ENCODE assay signal across 25 cellular contexts in genomic region chr7:49763791-49764190, GRCh38. TPM values are rescaled to one million over a fixed set of nuclear protein-coding genes. Genes with fewer than 3 reads are reported as not detected.
DNase-seq lines count a peak whose midpoint lies in the region; ATAC-seq, FAIRE-seq and TF ChIP-seq lines count a peak whose summit lies in the region.
"Had no signal": no experiment of that assay in that cellular context is flagged by ENCODE, and none has a peak within 500 bp of the region (broad histone marks: within the 10 kb centered on the region; RNA-seq: fewer than 3 reads in every experiment).

No MANE protein-coding gene starts in this region.

- H3K4me3 ChIP-seq in GM23338 (no peak overlapping the region), MM.1S (ENCODE audit: low read length) (no peak overlapping the region)
- H3K4me3 ChIP-seq: A549, GM23248 had no signal

- H2AFZ ChIP-seq in GM23338 (0 out of 2 replicates have a peak overlapping the region, but pooled peaks have one; percentile 47), MM.1S (ENCODE audit: low read length) (0 out of 2 replicates have a peak overlapping the region, but pooled peaks have one; percentile 10)
- H2AFZ ChIP-seq: GM23248 had no signal

- no peak for TF ChIP-seq CTCF in GM23338 (conservative IDR thresholded peaks at IDR 0.05; ENCODE audit: low read depth in 2 of 2)
- TF ChIP-seq CTCF in MM.1S (IDR thresholded peaks at IDR 0.05; ENCODE audit: low read length), result no peak

- H3K4me1 ChIP-seq in GM23338 (ENCODE audit: insufficient read depth) (no peaks in the 10 kb centered on the region), MM.1S (ENCODE audit: low read length) (peaks cover 28% of the 10 kb centered on the region)
- H3K4me1 ChIP-seq: A549 had no signal

- H3K9ac ChIP-seq in MM.1S (ENCODE audit: low read length), result no peak overlapping the region
- H3K9ac ChIP-seq: GM23248 had no signal

- no peaks in the 10 kb centered on the region for H3K9me3 ChIP-seq in MM.1S (replicated peaks; ENCODE audit: insufficient read depth, low read length)
- H3K9me3 ChIP-seq: A549 had no signal

- H3K27ac Mint-ChIP-seq in GM23338, result no peak overlapping the region
- H3K27ac Mint-ChIP-seq: CD8-positive, alpha-beta memory T cell; T-cell had no signal

- no peaks in the 10 kb centered on the region for H3K9me3 Mint-ChIP-seq in GM23338

- no peaks in the 10 kb centered on the region for H3K79me2 ChIP-seq in GM23338 (replicated peaks; ENCODE audit: insufficient read depth)
- H3K79me2 ChIP-seq in MM.1S (ENCODE audit: low read length), result no peaks in the 10 kb centered on the region

- peaks cover 18% of the 10 kb centered on the region for H3K4me1 Mint-ChIP-seq in GM23338
- H3K4me1 Mint-ChIP-seq: CD8-positive, alpha-beta memory T cell; T-cell had no signal

- H3K36me3 Mint-ChIP-seq in GM23338 (ENCODE audit: low read depth), result no peaks in the 10 kb centered on the region
- H3K36me3 Mint-ChIP-seq: CD8-positive, alpha-beta memory T cell; T-cell had no signal

- no peak overlapping the region for H3K4me2 ChIP-seq in GM23338
- H3K4me2 ChIP-seq in MM.1S (ENCODE audit: low read depth, low read length), result no peak overlapping the region
- H3K4me2 ChIP-seq: A549 had no signal

- H3F3A ChIP-seq in GM23338 (replicated peaks; ENCODE audit: low read depth) (no peaks in the 10 kb centered on the region), MM.1S (ENCODE audit: insufficient read depth, low read length) (0 out of 2 replicates have a peak, but pooled peaks cover 4% of the 10 kb centered on the region)

- FAIRE-seq in GM12891 (lab: Jason Lieb, UNC), result peak; percentile 33
- FAIRE-seq: A549, D721Med, GM18507 had no signal

- H3K27ac ChIP-seq in GM23338 (ENCODE audit: low read depth), result no peak overlapping the region
- H3K27ac ChIP-seq in MM.1S (ENCODE audit: low read length), result no peak overlapping the region
- H3K27ac ChIP-seq: A549, GM23248 had no signal

- peaks cover 2% of the 10 kb centered on the region for H3K27me3 Mint-ChIP-seq in GM23338 (ENCODE audit: insufficient read depth, low read depth, poor library complexity)
- H3K27me3 Mint-ChIP-seq: CD8-positive, alpha-beta memory T cell had no signal

- H3K36me3 ChIP-seq in GM23338 (ENCODE audit: insufficient read depth), result no peaks in the 10 kb centered on the region
- no peaks in the 10 kb centered on the region for H3K36me3 ChIP-seq in MM.1S (replicated peaks; ENCODE audit: insufficient read depth, low read length)

- no peak overlapping the region for H3K4me3 Mint-ChIP-seq in GM23338
- H3K4me3 Mint-ChIP-seq: T-cell had no signal

- no peak for TF ChIP-seq POLR2A in GM12891 (IDR thresholded peaks at IDR 0.05; ENCODE audit: low read depth, low read length)

- no peak for ATAC-seq in GM23338
- ATAC-seq in GM18517 (IDR thresholded peaks at IDR 0.05; ENCODE audit: unreplicated experiment), result no peak
- ATAC-seq: A549, PC-3, SK-N-SH treated with all-trans-retinoic acid at 6 μM for 48 hours, T-cell had no signal

- H3K9me2 ChIP-seq in GM23338 (ENCODE audit: insufficient read depth), result 0 out of 2 replicates have a peak, but pooled peaks cover 5% of the 10 kb centered on the region
- no peaks in the 10 kb centered on the region for H3K9me2 ChIP-seq in MM.1S (replicated peaks; ENCODE audit: insufficient read depth, low read length)

- H4K20me1 ChIP-seq in GM23338 (replicated peaks; ENCODE audit: insufficient read depth) (no peaks in the 10 kb centered on the region), MM.1S (ENCODE audit: insufficient read depth, low read length) (no peaks in the 10 kb centered on the region)

- H3K27me3 ChIP-seq in GM23338 (ENCODE audit: insufficient read depth) (no peaks in the 10 kb centered on the region), MM.1S (replicated peaks; ENCODE audit: insufficient read depth, low read length) (no peaks in the 10 kb centered on the region)

- DNase-seq in GM12891 (ENCODE audit: insufficient read length, low spot score), result no peak
- no peak for DNase-seq in GM23338 (ENCODE audit: low spot score)
- peak; percentile 27 for DNase-seq in MM.1S
- peak; percentile 17 for DNase-seq in kidney glomerular epithelial cell (lab: John Stamatoyannopoulos, UW)
- DNase-seq in SK-N-DZ (ENCODE audit: low spot score), result no peak
- DNase-seq in activated CD4-positive, alpha-beta T cell treated with anti-CD3 and anti-CD28 coated beads for 48 hours, result no peak
- DNase-seq in NOMO-1 treated with DMSO at 0.1 percent for 48 hours (lab: John Stamatoyannopoulos, UW; ENCODE audit: unreplicated experiment), result no peak
- DNase-seq: C1 segment of cervical spinal cord; CD8-positive, alpha-beta memory T cell; DMS79 treated with DMSO at 0.1 percent for 48 hours; GM23248; NCI-H1105 treated with DMSO at 0.1 percent for 48 hours; NCI-H1694; NK-92 treated with Interleukin-12 subunit alpha and Interleukin-12 subunit beta, amount 100 ng/mL, for 24 hours; PC-3; RPMI8226; SHP77 treated with DMSO at 0.1 percent for 48 hours; T-cell had no signal

TF ChIP-seq in GM12891, 5 proteins besides CTCF, POLR2A, EP300 and RAD21:
- TF ChIP-seq POU2F2 (IDR thresholded peaks at IDR 0.05; ENCODE audit: low read depth, low read length), result no peak
- TF ChIP-seq POLR2AphosphoS5 (IDR thresholded peaks at IDR 0.05; ENCODE audit: low read depth, low read length), result no peak
- no peak for TF ChIP-seq PAX5 (IDR thresholded peaks at IDR 0.05; ENCODE audit: insufficient read depth, low read length, severe bottlenecking)
- TF ChIP-seq TAF1 (IDR thresholded peaks at IDR 0.05; ENCODE audit: low read depth, low read length), result no peak
- peak; percentile 16; the same call in 1 of the 2 replicates for TF ChIP-seq SPI1 (IDR thresholded peaks at IDR 0.05; ENCODE audit: low read depth, low read length)

TF ChIP-seq in GM23338, 12 proteins besides CTCF, POLR2A, EP300 and RAD21 (continues in another document):
- no peak for TF ChIP-seq ZNF462 (CRISPR knock-in tag; IDR thresholded peaks at IDR 0.05)

RNA-seq across cellular contexts. Expression of gene VWC2, which starts 9.6 kb away (rescaled TPM):
- polyA plus RNA-seq in GM12891 (2012; ENCODE audit: low read depth, missing spikeins), result not detected
- total RNA-seq in GM23338 (2014; rRNA removed; shearing (Covaris generic)), result 0.16 and 0.45 TPM in 2 replicates
- 0.15 and 0.16 TPM in 2 replicates for polyA plus RNA-seq in GM23338 (2016; fragmentation: Nextera tagmentation; extraction: Ambion mirVana)
- not detected in 2 replicates for polyA plus RNA-seq in SK-N-DZ (2014; cell fraction: cytosol; rRNA removed)
- not detected in 2 replicates for polyA plus RNA-seq in SK-N-DZ (2014; cell fraction: nucleus; rRNA removed)
- total RNA-seq: CD8-positive, alpha-beta memory T cell; GM23248; LHCN-M2; NCI-H460; PC-3; T-cell had no signal
- polyA plus RNA-seq: A549; CD8-positive, alpha-beta memory T cell; GM23248 had no signal

Comparison
In these comparisons a context has a peak if more than half of its experiments do, and no peak if none do; other contexts are left out.
1. DNase-seq: peak in MM.1S (single experiment) and kidney glomerular epithelial cell (single experiment); none in GM12891 (single experiment), GM23338 (single experiment), SK-N-DZ (single experiment), activated CD4-positive, alpha-beta T cell treated with anti-CD3 and anti-CD28 coated beads for 48 hours (single experiment) and NOMO-1 treated with DMSO at 0.1 percent for 48 hours (single experiment).